ENCODE assay signal across 16 cellular contexts in genomic region chr13:112957295-112957677, GRCh38.
"Had no signal": no experiment of that assay in that cellular context is flagged by ENCODE, and none has a peak within 500 bp of the region (broad histone marks: within the 10 kb centered on the region; RNA-seq: fewer than 3 reads in every experiment).

No MANE protein-coding gene starts in this region.

- H3K36me3 ChIP-seq: heart right ventricle, prostate gland, right lobe of liver, stomach, upper lobe of right lung had no signal

- H3K27me3 ChIP-seq: right lobe of liver, testis, upper lobe of right lung had no signal

- H3K9me3 ChIP-seq: heart right ventricle, prostate gland, right lobe of liver, stomach, testis, upper lobe of right lung had no signal

- ATAC-seq: effector memory CD8-positive, alpha-beta T cell; heart right ventricle; natural killer cell; right lobe of liver; upper lobe of right lung had no signal

- DNase-seq: activated CD4-positive, alpha-beta T cell treated with anti-CD3 and anti-CD28 coated beads, Interleukin-2, amount 10 ng/mL, durations not matched to agents 24 days and 14 days; activated CD4-positive, CD25-positive, alpha-beta regulatory T cell; activated naive CD4-positive, alpha-beta T cell; activated naive CD8-positive, alpha-beta T cell treated with anti-CD3 and anti-CD28 coated beads, Interleukin-2, amount 10 ng/mL, durations not matched to agents 7 days and 5 days; cerebellar nuclear complex; effector memory CD8-positive, alpha-beta T cell; foreskin melanocyte; heart right ventricle; natural killer cell; stimulated activated CD4-positive, alpha-beta T cell treated with anti-CD3 and anti-CD28 coated beads, Interleukin-1b, Interleukin-23, amount 100 ng/mL, for 48 hours; stomach; testis; upper lobe of right lung had no signal

- H3K4me1 Mint-ChIP-seq: activated CD4-positive, alpha-beta T cell treated with anti-CD3 and anti-CD28 coated beads, Interleukin-2, amount 10 ng/mL, durations not matched to agents 24 days and 14 days; activated naive CD8-positive, alpha-beta T cell treated with anti-CD3 and anti-CD28 coated beads, Interleukin-2, amount 10 ng/mL, durations not matched to agents 7 days and 5 days; natural killer cell had no signal

- H3K4me3 Mint-ChIP-seq: activated CD4-positive, alpha-beta T cell treated with anti-CD3 and anti-CD28 coated beads, Interleukin-2, amount 10 ng/mL, durations not matched to agents 24 days and 14 days; activated naive CD8-positive, alpha-beta T cell treated with anti-CD3 and anti-CD28 coated beads, Interleukin-2, amount 10 ng/mL, durations not matched to agents 7 days and 5 days; dendritic cell treated with granulocyte-macrophage colony-stimulating factor and Interleukin-4, amounts not matched to agents 40 ng/mL and 50 ng/mL, for 4 days; effector memory CD8-positive, alpha-beta T cell; natural killer cell had no signal

- H3K27ac ChIP-seq: prostate gland, right lobe of liver, testis had no signal

- H3K4me1 ChIP-seq: prostate gland had no signal

- H3K27ac Mint-ChIP-seq: activated CD4-positive, alpha-beta T cell treated with anti-CD3 and anti-CD28 coated beads, Interleukin-2, amount 10 ng/mL, durations not matched to agents 24 days and 14 days; activated naive CD8-positive, alpha-beta T cell treated with anti-CD3 and anti-CD28 coated beads, Interleukin-2, amount 10 ng/mL, durations not matched to agents 7 days and 5 days; dendritic cell treated with granulocyte-macrophage colony-stimulating factor and Interleukin-4, amounts not matched to agents 40 ng/mL and 50 ng/mL, for 4 days; effector memory CD8-positive, alpha-beta T cell; natural killer cell had no signal

- H3K9me3 Mint-ChIP-seq: activated CD4-positive, alpha-beta T cell treated with anti-CD3 and anti-CD28 coated beads, Interleukin-2, amount 10 ng/mL, durations not matched to agents 24 days and 14 days; activated naive CD8-positive, alpha-beta T cell treated with anti-CD3 and anti-CD28 coated beads, Interleukin-2, amount 10 ng/mL, durations not matched to agents 7 days and 5 days; dendritic cell treated with granulocyte-macrophage colony-stimulating factor and Interleukin-4, amounts not matched to agents 40 ng/mL and 50 ng/mL, for 4 days; effector memory CD8-positive, alpha-beta T cell; natural killer cell had no signal

- H3K36me3 Mint-ChIP-seq: activated naive CD8-positive, alpha-beta T cell treated with anti-CD3 and anti-CD28 coated beads, Interleukin-2, amount 10 ng/mL, durations not matched to agents 7 days and 5 days; natural killer cell had no signal

- H3K4me3 ChIP-seq: heart right ventricle, prostate gland, right lobe of liver, stomach, testis, upper lobe of right lung had no signal
